In the genomic region with DNA sequence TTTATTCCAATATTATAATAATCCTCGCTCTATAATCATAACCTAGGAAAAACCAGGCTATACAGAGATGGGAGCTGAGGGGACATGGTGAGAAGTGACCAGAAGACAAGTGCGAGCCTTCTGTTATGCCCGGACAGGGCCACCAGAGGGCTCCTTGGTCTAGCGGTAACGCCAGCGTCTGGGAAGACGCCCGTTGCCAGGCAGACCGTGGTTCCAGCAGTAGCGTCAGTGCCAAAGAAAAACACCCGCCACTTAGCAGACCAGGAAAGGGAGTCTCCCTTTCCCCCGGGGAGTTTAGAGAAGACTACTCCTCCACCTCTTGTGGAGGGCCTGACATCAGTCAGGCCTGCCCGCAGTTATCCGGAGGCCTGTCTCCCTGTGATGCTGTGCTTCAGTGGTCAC, we compare ENCODE assay signal across 8 cellular contexts. TPM values are rescaled to one million over a fixed set of nuclear protein-coding genes. Genes with fewer than 3 reads are reported as not detected.
DNase-seq lines count a peak whose midpoint lies in the region; ATAC-seq and TF ChIP-seq lines count a peak whose summit lies in the region.
"Not testable (repeated sequence)": the region's sequence is repeated elsewhere in the genome, so short reads cannot be mapped to it uniquely, and the experiment has no call there.

No MANE protein-coding gene starts in this region.

- not testable (repeated sequence) for H3K9me3 ChIP-seq in right atrium auricular region; aorta (ENCODE audit: control insufficient read depth, low read length)

- intact Hi-C loops in activated CD4-positive, alpha-beta T cell treated with anti-CD3 and anti-CD28 coated beads, Interleukin-2, amount 10 ng/mL, durations not matched to agents 24 days and 14 days (cut with micrococcal nuclease) = not testable (repeated sequence)
- intact Hi-C loops in aorta (cut with DNase I) = loop anchor here (2.0 to 5.0 kb wide), 2 partner anchors 42 to 44 kb away; no protein-coding TSS in a partner anchor

- H3K27ac ChIP-seq in coronary artery; right atrium auricular region; aorta (ENCODE audit: low read depth in 1 of 2, low read length in 2 of 2): not testable (repeated sequence)

- not testable (repeated sequence) for H3K9me3 Mint-ChIP-seq in activated CD4-positive, alpha-beta T cell treated with anti-CD3 and anti-CD28 coated beads, Interleukin-2, amount 10 ng/mL, durations not matched to agents 24 days and 14 days

- not testable (repeated sequence) for H3K4me3 ChIP-seq in coronary artery; right atrium auricular region; aorta (ENCODE audit: low read length in 2 of 2)

- not testable (repeated sequence) for H3K27me3 Mint-ChIP-seq in activated CD4-positive, alpha-beta T cell treated with anti-CD3 and anti-CD28 coated beads, Interleukin-2, amount 10 ng/mL, durations not matched to agents 24 days and 14 days

- TF ChIP-seq CTCF in coronary artery (IDR thresholded peaks at IDR 0.05) (peak; percentile 65), right atrium auricular region (IDR thresholded peaks at IDR 0.05) (peak; percentile 56 to 82)

- peaks cover 0 to 33% of the 10 kb centered on the region in 2 donors for H3K4me1 ChIP-seq in right atrium auricular region
- H3K4me1 ChIP-seq in aorta (ENCODE audit: control insufficient read depth in 1 of 2, insufficient read depth in 2 of 2, low read length in 2 of 2) = not testable (repeated sequence)

- peak; percentile 48 for DNase-seq in DMS79 (lab: John Stamatoyannopoulos, UW)
- DNase-seq in LHCN-M2 (ENCODE audit: low read depth) = peak; percentile 35
- DNase-seq in NCI-H82 (lab: John Stamatoyannopoulos, UW) = peak; percentile 66
- peak; percentile 72 for DNase-seq in activated CD4-positive, alpha-beta T cell treated with anti-CD3 and anti-CD28 coated beads, Interleukin-2, amount 10 ng/mL, durations not matched to agents 24 days and 14 days
- DNase-seq in coronary artery (ENCODE audit: low spot score) = not testable (repeated sequence)
- DNase-seq in right atrium auricular region (ENCODE audit: low spot score) = peak; percentile 72
- DNase-seq in nucleus accumbens (lab: John Stamatoyannopoulos, UW) = peak in 39 of 56 donors; percentile 10 to 77 (median 35)
- peak; percentile 78 to 85 for DNase-seq in aorta

- H3K4me3 Mint-ChIP-seq in activated CD4-positive, alpha-beta T cell treated with anti-CD3 and anti-CD28 coated beads, Interleukin-2, amount 10 ng/mL, durations not matched to agents 24 days and 14 days = not testable (repeated sequence)

- WGBS in aorta, 2 donors = 14 to 15% methylated on average over 12 to 14 of the region's 14 CpGs

- H3K27ac Mint-ChIP-seq in activated CD4-positive, alpha-beta T cell treated with anti-CD3 and anti-CD28 coated beads, Interleukin-2, amount 10 ng/mL, durations not matched to agents 24 days and 14 days = not testable (repeated sequence)

- H3K36me3 Mint-ChIP-seq in activated CD4-positive, alpha-beta T cell treated with anti-CD3 and anti-CD28 coated beads, Interleukin-2, amount 10 ng/mL, durations not matched to agents 24 days and 14 days (ENCODE audit: low read depth) = not testable (repeated sequence)

- not testable (repeated sequence) for H3K27me3 ChIP-seq in right atrium auricular region; aorta (ENCODE audit: control insufficient read depth in 1 of 2, insufficient read depth in 2 of 2, low read length in 1 of 2)

- H3K4me1 Mint-ChIP-seq in activated CD4-positive, alpha-beta T cell treated with anti-CD3 and anti-CD28 coated beads, Interleukin-2, amount 10 ng/mL, durations not matched to agents 24 days and 14 days = peaks cover 39% of the 10 kb centered on the region

- ATAC-seq in aorta (ENCODE audit: low FRiP score) = not testable (repeated sequence)

- H3K36me3 ChIP-seq in right atrium auricular region; aorta (ENCODE audit: control insufficient read depth in 1 of 2, insufficient read depth in 2 of 2, low read length in 1 of 2): not testable (repeated sequence)

RNA-seq across cellular contexts. Expression of a gene that starts 30.5 kb away (rescaled TPM):
- total RNA-seq in LHCN-M2 (2014; rRNA removed) = 41.3 and 42.7 TPM in 2 replicates
- polyA plus RNA-seq in LHCN-M2 (2012) = 93.2 TPM
- total RNA-seq in activated CD4-positive, alpha-beta T cell treated with anti-CD3 and anti-CD28 coated beads, Interleukin-2, amount 10 ng/mL, durations not matched to agents 24 days and 14 days = 133 and 136 TPM in 2 replicates
- 10 to 100 TPM in 1 of 2 donors, 1 to 10 TPM in 1; 6.6 to 10.7 TPM for total RNA-seq in right atrium auricular region
- 10 to 100 TPM; 12.5 to 20.9 TPM for total RNA-seq in aorta
- polyA plus RNA-seq in aorta = 10 to 100 TPM; 14.4 to 22.6 TPM

RNA-seq across cellular contexts. Expression of a gene that starts 56.6 kb away (rescaled TPM):
- 0.06 TPM in 1 of 2 replicates, not detected in the other for total RNA-seq in LHCN-M2 (2014; rRNA removed)
- 0.41 TPM for polyA plus RNA-seq in LHCN-M2 (2012)
- 0.19 and 0.26 TPM in 2 replicates for total RNA-seq in activated CD4-positive, alpha-beta T cell treated with anti-CD3 and anti-CD28 coated beads, Interleukin-2, amount 10 ng/mL, durations not matched to agents 24 days and 14 days
- total RNA-seq in right atrium auricular region = not detected
- under 1 TPM in 1 of 2 donors, not detected in 1; 0.49 TPM for total RNA-seq in aorta
- polyA plus RNA-seq in aorta = 1 to 10 TPM in 1 of 2 donors, not detected in 1; 1.4 TPM
